ENCODE assay signal across 20 cellular contexts in genomic region chr11:13297308-13297916, GRCh38. TPM values are rescaled to one million over a fixed set of nuclear protein-coding genes. Genes with fewer than 3 reads are reported as not detected.
DNase-seq lines count a peak whose midpoint lies in the region; ATAC-seq, FAIRE-seq and TF ChIP-seq lines count a peak whose summit lies in the region.
"Had no signal": no experiment of that assay in that cellular context is flagged by ENCODE, and none has a peak within 500 bp of the region (broad histone marks: within the 10 kb centered on the region; RNA-seq: fewer than 3 reads in every experiment).

No MANE protein-coding gene starts in this region.

- WGBS in heart left ventricle, 4 donors, result 92 to 95% (median 93%) methylated on average over 5 of the region's 5 CpGs
- WGBS in HepG2 (ENCODE audit: low lambda C conversion rate), result 42% methylated on average over 5 of the region's 5 CpGs
- WGBS in upper lobe of left lung, 2 donors, result 85 to 91% methylated on average over 5 of the region's 5 CpGs

- H3K9me3 Mint-ChIP-seq in activated T-helper 17 cell treated with anti-CD3 and anti-CD28 coated beads, Interleukin-2, amount 50 U/mL, for 72 hours, result no peaks in the 10 kb centered on the region

- peaks cover 12% of the 10 kb centered on the region for H3K36me3 Mint-ChIP-seq in activated T-helper 17 cell treated with anti-CD3 and anti-CD28 coated beads, Interleukin-2, amount 50 U/mL, for 72 hours (ENCODE audit: low read depth)

- H3K4me3 Mint-ChIP-seq in activated T-helper 17 cell treated with anti-CD3 and anti-CD28 coated beads, Interleukin-2, amount 50 U/mL, for 72 hours, result peak overlapping the region; percentile 51

- in situ Hi-C loops in HepG2 (cut with HindIII; ENCODE audit: extremely low pct_ligation_motif_present, low pct_unique_long_range_greater_than_20kb), result no loop called here

- H3K79me2 ChIP-seq in HepG2 (ENCODE audit: insufficient read depth, low read length), result no peaks in the 10 kb centered on the region

- no peak overlapping the region for H3K9ac ChIP-seq in HepG2 (ENCODE audit: insufficient read depth, low read depth, low read length)

- intact Hi-C loops in heart left ventricle (cut with DNase I) (no loop called here), HepG2 (cut with micrococcal nuclease; ENCODE audit: unreplicated experiment) (no loop called here)

- H3K27ac ChIP-seq in heart left ventricle (peak overlapping the region in 1 of 12 donors; percentile 32), right atrium auricular region (no peak overlapping the region), HepG2 (ENCODE audit: extremely low read length, insufficient read depth, low read length) (no peak overlapping the region), upper lobe of left lung (peak overlapping the region; percentile 32 to 59 (median 45))
- H3K27ac ChIP-seq: cardiac muscle cell, psoas muscle, skin epidermis had no signal

- peak overlapping the region; percentile 89 for H3K27ac Mint-ChIP-seq in activated T-helper 17 cell treated with anti-CD3 and anti-CD28 coated beads, Interleukin-2, amount 50 U/mL, for 72 hours

- no peaks in the 10 kb centered on the region for H4K20me1 ChIP-seq in HepG2 (ENCODE audit: insufficient read depth, low read length)

- no peak for TF ChIP-seq RAD21 in HepG2 (CRISPR knock-in tag; IDR thresholded peaks at IDR 0.05)

- TF ChIP-seq POLR2A in heart left ventricle (IDR thresholded peaks at IDR 0.05) (no peak), HepG2 (IDR thresholded peaks at IDR 0.05; ENCODE audit: insufficient read depth in 1 of 2, low read depth in 2 of 2, low read length in 2 of 2) (no peak), upper lobe of left lung (IDR thresholded peaks at IDR 0.05) (no peak)

- FAIRE-seq in HepG2 (lab: Jason Lieb, UNC), result no peak
- FAIRE-seq: K562 had no signal

- peaks cover 0 to 52% (median 33%) of the 10 kb centered on the region in 12 donors for H3K4me1 ChIP-seq in heart left ventricle
- peaks cover 0 to 41% of the 10 kb centered on the region in 2 donors for H3K4me1 ChIP-seq in right atrium auricular region
- peaks cover 17% of the 10 kb centered on the region; the same call in 1 of the 2 replicates for H3K4me1 ChIP-seq in HepG2 (ENCODE audit: insufficient read depth, low read length)
- H3K4me1 ChIP-seq in upper lobe of left lung, result peaks cover 31 to 57% (median 37%) of the 10 kb centered on the region in 4 donors

- no peak for TF ChIP-seq EP300 in HepG2 (IDR thresholded peaks at IDR 0.05; ENCODE audit: low read depth in 2 of 2, low read length in 2 of 2)
- no peak for TF ChIP-seq EP300 in HepG2 (CRISPR knock-in tag; IDR thresholded peaks at IDR 0.05; ENCODE audit: borderline replicate concordance)
- TF ChIP-seq EP300 in upper lobe of left lung (IDR thresholded peaks at IDR 0.05), result no peak

- CTCF ChIA-PET in HepG2 (lab: Yijun Ruan, JAX; ENCODE audit: low intra/inter-chr PET ratio, low total read pairs), result no interaction called here

- TF ChIP-seq CTCF in heart left ventricle (IDR thresholded peaks at IDR 0.05), result no peak
- TF ChIP-seq CTCF in right atrium auricular region (IDR thresholded peaks at IDR 0.05), result no peak
- TF ChIP-seq CTCF in HepG2 (CRISPR knock-in tag; IDR thresholded peaks at IDR 0.05), result no peak
- no peak for TF ChIP-seq CTCF in upper lobe of left lung (IDR thresholded peaks at IDR 0.05)

- H3K27me3 ChIP-seq in heart left ventricle (no peaks in the 10 kb centered on the region), right atrium auricular region (no peaks in the 10 kb centered on the region), HepG2 (ENCODE audit: control insufficient read depth in 1 of 2, insufficient read depth in 2 of 2, low read length in 2 of 2) (no peaks in the 10 kb centered on the region), upper lobe of left lung (no peaks in the 10 kb centered on the region)
- H3K27me3 ChIP-seq: cardiac muscle cell had no signal

- no peaks in the 10 kb centered on the region for H3K36me3 ChIP-seq in heart left ventricle
- no peaks in the 10 kb centered on the region for H3K36me3 ChIP-seq in right atrium auricular region
- no peaks in the 10 kb centered on the region for H3K36me3 ChIP-seq in HepG2 (replicated peaks in 1 of 2; ENCODE audit: control insufficient read depth in 1 of 2, insufficient read depth in 2 of 2, low read length in 2 of 2)
- no peaks in the 10 kb centered on the region for H3K36me3 ChIP-seq in upper lobe of left lung
- H3K36me3 ChIP-seq: cardiac muscle cell had no signal

- H3K9me3 ChIP-seq in heart left ventricle, result no peaks in the 10 kb centered on the region
- H3K9me3 ChIP-seq in right atrium auricular region, result no peaks in the 10 kb centered on the region
- no peaks in the 10 kb centered on the region for H3K9me3 ChIP-seq in HepG2 (ENCODE audit: low read length)
- H3K9me3 ChIP-seq in upper lobe of left lung, result no peaks in the 10 kb centered on the region
- H3K9me3 ChIP-seq: psoas muscle had no signal

- H3K4me2 ChIP-seq in HepG2 (ENCODE audit: low read depth, low read length), result peak overlapping the region; percentile 56

- no TSS peak for BruUV-seq in HepG2 (replicated peaks; lab: Mats Ljungman, UMichigan)

- ATAC-seq in heart left ventricle (peak in 3 of 4 donors; percentile 18 to 43 (median 32)), HepG2 (peak; percentile 12), upper lobe of left lung (ENCODE audit: low FRiP score in 2 of 2) (no peak)
- no peak for ATAC-seq in activated T-helper 17 cell treated with anti-CD3 and anti-CD28 coated beads, Interleukin-2, amount 50 U/mL, for 72 hours (replicated peaks)
- ATAC-seq: K562 had no signal

- no peak overlapping the region for H3K4me3 ChIP-seq in heart left ventricle
- H3K4me3 ChIP-seq in right atrium auricular region, result no peak overlapping the region
- no peak overlapping the region; a peak in 1 of 6 replicates for H3K4me3 ChIP-seq in HepG2 (replicated peaks in 1 of 3; ENCODE audit: insufficient read depth in 1 of 3, low read depth in 2 of 3, low read length in 3 of 3)
- no peak overlapping the region for H3K4me3 ChIP-seq in upper lobe of left lung
- H3K4me3 ChIP-seq: cardiac muscle cell, K562, psoas muscle, skin epidermis had no signal

- peaks cover 76% of the 10 kb centered on the region for H3K4me1 Mint-ChIP-seq in activated T-helper 17 cell treated with anti-CD3 and anti-CD28 coated beads, Interleukin-2, amount 50 U/mL, for 72 hours

- H2AFZ ChIP-seq in HepG2 (ENCODE audit: low read length), result no peak overlapping the region

- DNase-seq in heart left ventricle (peak in 1 of 5 donors; percentile 28), right atrium auricular region (ENCODE audit: low spot score) (no peak), HepG2 (ENCODE audit: low spot score) (no peak), upper lobe of left lung (no peak), NCI-H2227 (lab: John Stamatoyannopoulos, UW; ENCODE audit: unreplicated experiment) (no peak), NCI-H187 (lab: John Stamatoyannopoulos, UW) (no peak)
- no peak for DNase-seq in stimulated activated naive CD4-positive, alpha-beta T cell treated with Interleukin-2 at 50 U/mL for 16 hours (lab: John Stamatoyannopoulos, UW)
- DNase-seq: activated effector memory CD4-positive, alpha-beta T cell treated with Interleukin-2 at 50 U/mL for 16 hours; kidney glomerular epithelial cell; NCI-H187 treated with DMSO at 0.1 percent for 48 hours; NCI-H226; NCI-H774; psoas muscle; SHP77; stimulated activated CD4-positive, alpha-beta T cell treated with anti-CD3 and anti-CD28 coated beads, Interleukin-2, amount 100 ng/mL, for 48 hours; SW 1271 had no signal

- H3K27me3 Mint-ChIP-seq in activated T-helper 17 cell treated with anti-CD3 and anti-CD28 coated beads, Interleukin-2, amount 50 U/mL, for 72 hours, result no peaks in the 10 kb centered on the region

- POLR2A ChIA-PET in HepG2 (lab: Yijun Ruan, JAX), result no interaction called here

TF ChIP-seq in HepG2, 621 proteins besides CTCF, POLR2A, EP300 and RAD21 (continues in another document):
- TF ChIP-seq TP53 (CRISPR knock-in tag; conservative IDR thresholded peaks at IDR 0.05), result no peak
- no peak for TF ChIP-seq SAFB2 (CRISPR knock-in tag; IDR thresholded peaks at IDR 0.05; ENCODE audit: borderline replicate concordance, low read depth)
- no peak for TF ChIP-seq ZNF740 (CRISPR knock-in tag; IDR thresholded peaks at IDR 0.05)
- TF ChIP-seq ZNF44 (CRISPR knock-in tag; IDR thresholded peaks at IDR 0.05), result no peak
- TF ChIP-seq RAD51 (IDR thresholded peaks at IDR 0.05; ENCODE audit: borderline replicate concordance), result no peak
- no peak for TF ChIP-seq HNRNPL (IDR thresholded peaks at IDR 0.05; ENCODE audit: low read depth, low read length)

RNA-seq across cellular contexts. Expression of gene BMAL1, which starts 19.8 kb away (rescaled TPM):
- 10 to 100 TPM in 5 of 9 donors, 1 to 10 TPM in 4; 5.7 to 18.2 (median 11.7) TPM for total RNA-seq in heart left ventricle
- 10 to 100 TPM in 1 of 2 donors, 1 to 10 TPM in 1; 7.4 to 14.7 TPM for polyA plus RNA-seq in heart left ventricle
- total RNA-seq in right atrium auricular region, result 10 to 100 TPM; 20.7 to 24.9 TPM
- 10 to 100 TPM; 41.6 to 44.7 TPM for total RNA-seq in activated T-helper 17 cell treated with anti-CD3 and anti-CD28 coated beads, Interleukin-2, amount 50 U/mL, for 72 hours
- 4.8 and 5.0 TPM in 2 replicates for total RNA-seq in HepG2 (2016; rRNA removed; fragmentation: Illumina TruSeq; extraction: Trizol)
- 1.9 and 3.3 TPM in 2 replicates for total RNA-seq in HepG2 (2016; cell fraction: cytosol; rRNA removed; fragmentation: Illumina TruSeq; extraction: Trizol; ENCODE audit: low read depth)
- total RNA-seq in HepG2 (2016; cell fraction: insoluble cytoplasmic fraction; rRNA removed; fragmentation: Illumina TruSeq; extraction: Trizol), result 4.8 and 5.5 TPM in 2 replicates
- 5.3 and 5.5 TPM in 2 replicates for total RNA-seq in HepG2 (2016; cell fraction: membrane; rRNA removed; fragmentation: Illumina TruSeq; extraction: Trizol)
- total RNA-seq in HepG2 (2016; cell fraction: nucleus; rRNA removed; fragmentation: Illumina TruSeq; extraction: Trizol), result 5.3 and 7.6 TPM in 2 replicates
- polyA plus RNA-seq in HepG2 (2011; rRNA removed), result 3.3 and 4.5 TPM in 2 replicates
- 2.1 and 2.8 TPM in 2 replicates for polyA plus RNA-seq in HepG2 (2011; cell fraction: cytosol; rRNA removed)
- polyA plus RNA-seq in HepG2 (2011; cell fraction: nucleus; rRNA removed), result 4.7 and 5.0 TPM in 2 replicates
- 5.6 and 6.9 TPM in 2 replicates for polyA plus RNA-seq in HepG2 (2012)
- polyA plus RNA-seq in HepG2 (2016; cell fraction: cytosol; fragmentation: Illumina TruSeq; extraction: Trizol; ENCODE audit: low read depth), result 1.5 and 2.8 TPM in 2 replicates
- polyA plus RNA-seq in HepG2 (2016; cell fraction: insoluble cytoplasmic fraction; fragmentation: Illumina TruSeq; extraction: Trizol; ENCODE audit: low read depth), result 3.8 and 4.8 TPM in 2 replicates
- polyA plus RNA-seq in HepG2 (2016; cell fraction: membrane; fragmentation: Illumina TruSeq; extraction: Trizol; ENCODE audit: low read depth), result 3.2 and 5.1 TPM in 2 replicates
- 5.1 and 8.2 TPM in 2 replicates for polyA plus RNA-seq in HepG2 (2016; cell fraction: nucleus; fragmentation: Illumina TruSeq; extraction: Trizol; ENCODE audit: insufficient read depth, low read depth)
- 5.9 and 21.3 TPM in 2 replicates for polyA minus RNA-seq in HepG2 (2011; rRNA and poly(A)+ RNA removed; ENCODE audit: low replicate concordance)
- polyA minus RNA-seq in HepG2 (2011; cell fraction: cytosol; rRNA and poly(A)+ RNA removed), result 3.9 and 8.9 TPM in 2 replicates
- polyA minus RNA-seq in HepG2 (2011; cell fraction: nucleus; rRNA and poly(A)+ RNA removed), result 9.0 and 14.3 TPM in 2 replicates
- total RNA-seq in upper lobe of left lung, result 10 to 100 TPM; 16.1 to 57.6 (median 35.7) TPM

Comparison
In these comparisons a context has a peak if more than half of its experiments do, and no peak if none do; other contexts are left out.
1. ATAC-seq: peak in heart left ventricle (3 of 4) and HepG2 (single experiment); none in activated T-helper 17 cell treated with anti-CD3 and anti-CD28 coated beads, Interleukin-2, amount 50 U/mL, for 72 hours (single experiment) and upper lobe of left lung (0 of 2).
2. H3K27ac ChIP-seq: peak in upper lobe of left lung (4 of 4); none in right atrium auricular region (0 of 2) and HepG2 (single experiment).